In genomic region chr9:121736147-121736721, GRCh38 we compare ENCODE assay signal across 9 cellular contexts.
DNase-seq lines count a peak whose midpoint lies in the region; ATAC-seq and TF ChIP-seq lines count a peak whose summit lies in the region.
"Had no signal": no experiment of that assay in that cellular context is flagged by ENCODE, and none has a peak within 500 bp of the region (broad histone marks: within the 10 kb centered on the region; RNA-seq: fewer than 3 reads in every experiment).

No MANE protein-coding gene starts in this region.

- H3K4me3 ChIP-seq in RWPE2 (ENCODE audit: severe bottlenecking), result peak overlapping the region; percentile 18
- peak overlapping the region; percentile 29 for H3K4me3 ChIP-seq in fibroblast of pulmonary artery (replicated peaks; ENCODE audit: low read depth, low read length)

- ATAC-seq in RWPE2 (ENCODE audit: low read depth), result peak; percentile 35
- no peak for ATAC-seq in GM18505 (IDR thresholded peaks at IDR 0.05; ENCODE audit: unreplicated experiment)

- H3K4me1 ChIP-seq in RWPE2 (ENCODE audit: insufficient read depth, poor library complexity, severe bottlenecking), result peaks cover 36% of the 10 kb centered on the region

- H3K27ac ChIP-seq in 22Rv1, result 0 out of 2 replicates have a peak overlapping the region, but pooled peaks have one; percentile 17
- peak overlapping the region; percentile 65 for H3K27ac ChIP-seq in RWPE2 (ENCODE audit: poor library complexity, severe bottlenecking)

- H3K36me3 ChIP-seq in RWPE2 (ENCODE audit: low read depth), result no peaks in the 10 kb centered on the region; the same call in 1 of the 2 replicates

- H3K9me3 ChIP-seq in RWPE2 (ENCODE audit: severe bottlenecking), result no peaks in the 10 kb centered on the region

- no peak for TF ChIP-seq CTCF in 22Rv1 (IDR thresholded peaks at IDR 0.05)
- TF ChIP-seq CTCF in RWPE2 (IDR thresholded peaks at IDR 0.05; ENCODE audit: poor library complexity, severe bottlenecking), result no peak
- TF ChIP-seq CTCF in fibroblast of pulmonary artery (IDR thresholded peaks at IDR 0.05; ENCODE audit: low read length, missing control alignments), result no peak

- H3K27me3 ChIP-seq in RWPE2 (ENCODE audit: insufficient read depth, poor library complexity, severe bottlenecking), result no peaks in the 10 kb centered on the region

- TF ChIP-seq POLR2A in GM18505 (IDR thresholded peaks at IDR 0.05; ENCODE audit: borderline replicate concordance, extremely low read depth, insufficient read depth, insufficient read length), result no peak

- DNase-seq in RWPE2 (ENCODE audit: low spot score), result no peak
- peak; percentile 44 for DNase-seq in fibroblast of pulmonary artery (ENCODE audit: low read depth)
- DNase-seq in myocyte (ENCODE audit: low read depth), result peak; percentile 20
- no peak for DNase-seq in NCI-H1417 (lab: John Stamatoyannopoulos, UW)
- DNase-seq in activated CD8-positive, alpha-beta memory T cell treated with anti-CD3 and anti-CD28 coated beads, Interleukin-2, amount 50 U/mL, for 4 hours, result no peak
- DNase-seq in NCI-H1092 (lab: John Stamatoyannopoulos, UW), result no peak
- DNase-seq: CD4-positive, CD25-positive, alpha-beta regulatory T cell had no signal

Comparison
In these comparisons a context has a peak if more than half of its experiments do, and no peak if none do; other contexts are left out.
1. DNase-seq: peak in fibroblast of pulmonary artery (single experiment) and myocyte (single experiment); none in RWPE2 (single experiment), NCI-H1417 (0 of 3), activated CD8-positive, alpha-beta memory T cell treated with anti-CD3 and anti-CD28 coated beads, Interleukin-2, amount 50 U/mL, for 4 hours (single experiment) and NCI-H1092 (single experiment).